ENCODE assay signal across 8 cellular contexts in genomic region chr15:92391640-92392039, GRCh38. TPM values are rescaled to one million over a fixed set of nuclear protein-coding genes. Genes with fewer than 3 reads are reported as not detected.
DNase-seq lines count a peak whose midpoint lies in the region; ATAC-seq and TF ChIP-seq lines count a peak whose summit lies in the region.

No MANE protein-coding gene starts in this region.

- no peaks in the 10 kb centered on the region for H3K36me3 Mint-ChIP-seq in activated CD4-positive, alpha-beta T cell treated with anti-CD3 and anti-CD28 coated beads for 36 hours (ENCODE audit: low read depth)
- no peaks in the 10 kb centered on the region for H3K36me3 Mint-ChIP-seq in nephron (ENCODE audit: low read depth)
- no peaks in the 10 kb centered on the region for H3K36me3 Mint-ChIP-seq in stimulated activated memory B cell treated with anti-CD40 and anti-IgM and Interleukin-4, amounts not matched to agents 10 μg/mL and 1 μg/mL and 100 μg/mL, for 72 hours

- peaks cover 8% of the 10 kb centered on the region for H3K4me1 Mint-ChIP-seq in activated CD4-positive, alpha-beta T cell treated with anti-CD3 and anti-CD28 coated beads for 36 hours
- H3K4me1 Mint-ChIP-seq in nephron = peaks cover 29% of the 10 kb centered on the region
- H3K4me1 Mint-ChIP-seq in stimulated activated memory B cell treated with anti-CD40 and anti-IgM and Interleukin-4, amounts not matched to agents 10 μg/mL and 1 μg/mL and 100 μg/mL, for 72 hours = no peaks in the 10 kb centered on the region

- H3K4me3 ChIP-seq in astrocyte of the spinal cord (ENCODE audit: low read depth, low read length) = no peak overlapping the region

- POLR2A ChIA-PET in activated CD4-positive, alpha-beta T cell treated with anti-CD3 and anti-CD28 coated beads for 36 hours (lab: Charles Lee) = no interaction called here

- no peak overlapping the region for H3K27ac Mint-ChIP-seq in activated CD4-positive, alpha-beta T cell treated with anti-CD3 and anti-CD28 coated beads for 36 hours
- H3K27ac Mint-ChIP-seq in nephron = no peak overlapping the region
- no peak overlapping the region for H3K27ac Mint-ChIP-seq in stimulated activated memory B cell treated with anti-CD40 and anti-IgM and Interleukin-4, amounts not matched to agents 10 μg/mL and 1 μg/mL and 100 μg/mL, for 72 hours

- CTCF ChIA-PET in activated CD4-positive, alpha-beta T cell treated with anti-CD3 and anti-CD28 coated beads for 36 hours (lab: Charles Lee) = interaction anchor here (1.4 to 1.5 kb wide), 2 partner anchors 293 to 324 kb away, joined by 4 read pairs; no protein-coding TSS in a partner anchor

- intact Hi-C loops in activated CD4-positive, alpha-beta T cell treated with anti-CD3 and anti-CD28 coated beads for 36 hours (cut with DNase I, micrococcal nuclease) = loop anchor here (1.0 to 10.0 kb wide), 2 partner anchors 323 kb away; no protein-coding TSS in a partner anchor

- no peaks in the 10 kb centered on the region for H3K9me3 Mint-ChIP-seq in activated CD4-positive, alpha-beta T cell treated with anti-CD3 and anti-CD28 coated beads for 36 hours (ENCODE audit: low read depth)
- H3K9me3 Mint-ChIP-seq in nephron = no peaks in the 10 kb centered on the region
- no peaks in the 10 kb centered on the region for H3K9me3 Mint-ChIP-seq in stimulated activated memory B cell treated with anti-CD40 and anti-IgM and Interleukin-4, amounts not matched to agents 10 μg/mL and 1 μg/mL and 100 μg/mL, for 72 hours

- peaks cover 64% of the 10 kb centered on the region for H3K27me3 Mint-ChIP-seq in activated CD4-positive, alpha-beta T cell treated with anti-CD3 and anti-CD28 coated beads for 36 hours
- H3K27me3 Mint-ChIP-seq in nephron (ENCODE audit: low read depth) = peaks cover 86% of the 10 kb centered on the region
- peaks cover 59% of the 10 kb centered on the region for H3K27me3 Mint-ChIP-seq in stimulated activated memory B cell treated with anti-CD40 and anti-IgM and Interleukin-4, amounts not matched to agents 10 μg/mL and 1 μg/mL and 100 μg/mL, for 72 hours

- in situ Hi-C loops in astrocyte of the spinal cord (cut with HindIII; ENCODE audit: low sequenced_read_pairs) = no loop called here

- no peak overlapping the region for H3K4me3 Mint-ChIP-seq in activated CD4-positive, alpha-beta T cell treated with anti-CD3 and anti-CD28 coated beads for 36 hours
- H3K4me3 Mint-ChIP-seq in nephron = peak overlapping the region; percentile 47 to 88 (median 84)
- H3K4me3 Mint-ChIP-seq in stimulated activated memory B cell treated with anti-CD40 and anti-IgM and Interleukin-4, amounts not matched to agents 10 μg/mL and 1 μg/mL and 100 μg/mL, for 72 hours = no peak overlapping the region

- no peak for ATAC-seq in activated CD4-positive, alpha-beta T cell treated with anti-CD3 and anti-CD28 coated beads for 36 hours
- no peak for ATAC-seq in stimulated activated memory B cell treated with anti-CD40 and anti-IgM and Interleukin-4, amounts not matched to agents 10 μg/mL and 1 μg/mL and 100 μg/mL, for 72 hours
- ATAC-seq in HG03342 (IDR thresholded peaks at IDR 0.05; ENCODE audit: unreplicated experiment) = no peak

- TF ChIP-seq CTCF in astrocyte of the spinal cord (IDR thresholded peaks at IDR 0.05; ENCODE audit: low read depth, low read length) = peak; percentile 62
- TF ChIP-seq CTCF in nephron (IDR thresholded peaks at IDR 0.05; ENCODE audit: unreplicated experiment in 3 of 3) = peak in 2 of 3 experiments; percentile 13 to 23

- DNase-seq in activated CD4-positive, alpha-beta T cell treated with anti-CD3 and anti-CD28 coated beads for 36 hours = peak; percentile 52
- DNase-seq in activated CD4-positive, alpha-beta T cell treated with anti-CD3 and anti-CD28 coated beads, Interleukin-2, amount 50 U/mL, for 1 hour = no peak
- DNase-seq in HuH-7.5 (ENCODE audit: low spot score) = peak; percentile 73
- DNase-seq in astrocyte of the spinal cord (ENCODE audit: low read depth, low spot score) = peak; percentile 37
- DNase-seq in DMS79 (lab: John Stamatoyannopoulos, UW) = no peak

RNA-seq across cellular contexts. Expression of gene ST8SIA2, which starts 2.0 kb away (rescaled TPM):
- total RNA-seq in activated CD4-positive, alpha-beta T cell treated with anti-CD3 and anti-CD28 coated beads for 36 hours = not detected

Comparison
In these comparisons a context has a peak if more than half of its experiments do, and no peak if none do; other contexts are left out.
1. DNase-seq: peak in activated CD4-positive, alpha-beta T cell treated with anti-CD3 and anti-CD28 coated beads for 36 hours (single experiment), HuH-7.5 (single experiment) and astrocyte of the spinal cord (single experiment); none in activated CD4-positive, alpha-beta T cell treated with anti-CD3 and anti-CD28 coated beads, Interleukin-2, amount 50 U/mL, for 1 hour (single experiment) and DMS79 (single experiment).
2. H3K4me3 Mint-ChIP-seq: peak in nephron (3 of 3); none in activated CD4-positive, alpha-beta T cell treated with anti-CD3 and anti-CD28 coated beads for 36 hours (single experiment) and stimulated activated memory B cell treated with anti-CD40 and anti-IgM and Interleukin-4, amounts not matched to agents 10 μg/mL and 1 μg/mL and 100 μg/mL, for 72 hours (single experiment).